In genomic region chr5:50447228-50447627, GRCh38 we compare ENCODE assay signal across 21 cellular contexts.
"Had no signal": no experiment of that assay in that cellular context is flagged by ENCODE, and none has a peak within 500 bp of the region (broad histone marks: within the 10 kb centered on the region; RNA-seq: fewer than 3 reads in every experiment).

No MANE protein-coding gene starts in this region.

- H3K36me3 ChIP-seq: right lobe of liver, vagina had no signal

- H3K27ac Mint-ChIP-seq: activated CD4-positive, alpha-beta T cell treated with anti-CD3 and anti-CD28 coated beads for 36 hours; brain; dendritic cell treated with granulocyte-macrophage colony-stimulating factor and Interleukin-4, amounts not matched to agents 40 ng/mL and 50 ng/mL, for 4 days had no signal

- ATAC-seq: activated CD4-positive, alpha-beta T cell treated with anti-CD3 and anti-CD28 coated beads for 36 hours; left colon; right lobe of liver had no signal

- FAIRE-seq: endometrium, keratinocyte had no signal

- H3K9me3 Mint-ChIP-seq: activated B cell treated with CpG ODN at 0.5 μM for 24 hours; dendritic cell treated with granulocyte-macrophage colony-stimulating factor and Interleukin-4, amounts not matched to agents 40 ng/mL and 50 ng/mL, for 4 days had no signal

- H3K4me3 ChIP-seq: right lobe of liver, skin epidermis, testis, vagina had no signal

- DNase-seq: activated B cell treated with CpG ODN at 0.5 μM for 24 hours; activated CD4-positive, alpha-beta T cell treated with anti-CD3 and anti-CD28 coated beads for 36 hours; activated CD4-positive, alpha-beta T cell treated with anti-CD3 and anti-CD28 coated beads, Interleukin-2, amount 50 U/mL, for 4 hours; activated naive CD4-positive, alpha-beta T cell treated with Interleukin-2 at 50 U/mL for 16 hours; activated T-cell treated with anti-CD3 and anti-CD28 coated beads, Interleukin-2, amount 50 U/mL, for 48 hours; aorta; effector CD4-positive, alpha-beta T cell; left colon; mesenchymal stem cell; nucleus accumbens; right lobe of liver; stimulated activated CD4-positive, alpha-beta T cell treated with anti-CD3 and anti-CD28 coated beads, Interleukin-1b, Interleukin-23, amount 100 ng/mL, for 48 hours; T-helper 9 cell; testis; trophoblast cell had no signal

- H3K27me3 Mint-ChIP-seq: activated B cell treated with CpG ODN at 0.5 μM for 24 hours; activated CD4-positive, alpha-beta T cell treated with anti-CD3 and anti-CD28 coated beads for 36 hours; dendritic cell treated with granulocyte-macrophage colony-stimulating factor and Interleukin-4, amounts not matched to agents 40 ng/mL and 50 ng/mL, for 4 days had no signal

- H3K27me3 ChIP-seq: right lobe of liver, testis, vagina had no signal

- H3K4me3 Mint-ChIP-seq: activated B cell treated with CpG ODN at 0.5 μM for 24 hours; activated CD4-positive, alpha-beta T cell treated with anti-CD3 and anti-CD28 coated beads for 36 hours; brain; dendritic cell treated with granulocyte-macrophage colony-stimulating factor and Interleukin-4, amounts not matched to agents 40 ng/mL and 50 ng/mL, for 4 days had no signal

- H3K27ac ChIP-seq: right lobe of liver, testis, vagina had no signal

- H3K36me3 Mint-ChIP-seq: brain had no signal

- H3K9me3 ChIP-seq: right lobe of liver, testis, vagina had no signal

- H3K4me1 ChIP-seq: right lobe of liver, testis, vagina had no signal
